ENCODE assay signal across 14 cellular contexts in the genomic region with DNA sequence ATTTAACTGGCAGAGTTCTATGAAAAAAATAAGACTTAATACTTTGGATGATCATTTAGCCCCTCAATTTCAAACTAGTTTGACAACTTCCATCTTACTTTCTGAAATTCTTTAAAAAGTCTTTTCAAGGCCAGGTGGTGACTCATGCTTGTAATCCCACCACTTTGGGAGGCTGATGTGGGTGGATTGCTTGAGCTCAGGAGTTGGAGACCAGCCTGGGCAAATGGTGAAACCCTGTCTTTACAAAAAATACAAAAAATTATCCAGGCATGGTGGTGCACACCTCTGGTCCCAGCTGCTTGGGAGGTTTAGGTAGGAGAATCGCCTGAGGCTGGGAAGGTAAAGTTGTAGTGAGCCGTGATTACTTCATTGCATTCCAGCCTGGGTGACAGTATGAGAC.
DNase-seq lines count a peak whose midpoint lies in the region; ATAC-seq and TF ChIP-seq lines count a peak whose summit lies in the region.
"Had no signal": no experiment of that assay in that cellular context is flagged by ENCODE, and none has a peak within 500 bp of the region (broad histone marks: within the 10 kb centered on the region; RNA-seq: fewer than 3 reads in every experiment).

No MANE protein-coding gene starts in this region.

- H3K36me3 ChIP-seq in mesendoderm (ENCODE audit: control insufficient read depth, insufficient read depth, low read length): no peaks in the 10 kb centered on the region
- no peaks in the 10 kb centered on the region; the same call in 1 of the 2 replicates for H3K36me3 ChIP-seq in BE2C
- H3K36me3 ChIP-seq: neutrophil had no signal

- H3K27me3 ChIP-seq in mesendoderm (ENCODE audit: insufficient read depth, low read length, poor library complexity) (no peaks in the 10 kb centered on the region), BE2C (no peaks in the 10 kb centered on the region)
- H3K27me3 ChIP-seq: neutrophil had no signal

- H3K23ac ChIP-seq in mesendoderm (ENCODE audit: low read length): no peak overlapping the region

- H4K8ac ChIP-seq in mesendoderm (ENCODE audit: low read depth, low read length): no peak overlapping the region

- no peak overlapping the region for H2BK15ac ChIP-seq in mesendoderm (replicated peaks; ENCODE audit: low read depth)

- no peaks in the 10 kb centered on the region for H3K9me3 ChIP-seq in BE2C
- H3K9me3 ChIP-seq: neutrophil had no signal

- H4K5ac ChIP-seq in mesendoderm (ENCODE audit: low read length): no peak overlapping the region

- no peak overlapping the region for H2BK5ac ChIP-seq in mesendoderm (ENCODE audit: low read length)

- H3K79me2 ChIP-seq in mesendoderm (ENCODE audit: control insufficient read depth, insufficient read depth, low read length): no peaks in the 10 kb centered on the region

- ATAC-seq in GM19452 (IDR thresholded peaks at IDR 0.05; ENCODE audit: unreplicated experiment): no peak
- ATAC-seq: left lobe of liver had no signal

- H3K27ac ChIP-seq in mesendoderm (ENCODE audit: low read depth, low read length): no peak overlapping the region
- H3K27ac ChIP-seq: neutrophil had no signal

- DNase-seq in EL (peak; percentile 44), NCI-H226 (peak; percentile 8), cardiac fibroblast (ENCODE audit: low read depth in 2 of 2) (peak; percentile 22 to 24), mesendoderm (peak; percentile 12), posterior vena cava (ENCODE audit: low spot score) (no peak), mesenteric fat pad (ENCODE audit: low spot score) (no peak), BE2C (no peak)
- DNase-seq: CD4-positive, alpha-beta memory T cell; DMS53; NCI-H510A treated with DMSO at 0.1 percent for 48 hours; SHP77 treated with DMSO at 0.1 percent for 48 hours had no signal

- no peak overlapping the region for H3K56ac ChIP-seq in mesendoderm (ENCODE audit: low read length)

- no peaks in the 10 kb centered on the region for H3K79me1 ChIP-seq in mesendoderm (ENCODE audit: low read length)

- no peak overlapping the region for H3K18ac ChIP-seq in mesendoderm (ENCODE audit: low read length)

- intact Hi-C loops in posterior vena cava (cut with DNase I): no loop called here

- H3K4me3 ChIP-seq in cardiac fibroblast (replicated peaks in 1 of 2; ENCODE audit: low read depth in 2 of 2, low read length in 2 of 2) (no peak overlapping the region), mesendoderm (ENCODE audit: low read length) (no peak overlapping the region), BE2C (ENCODE audit: low read depth, low read length) (no peak overlapping the region)

- TF ChIP-seq CTCF in cardiac fibroblast (IDR thresholded peaks at IDR 0.05; ENCODE audit: low read depth, low read length) (no peak), BE2C (IDR thresholded peaks at IDR 0.05; ENCODE audit: low read depth, low read length) (no peak)

- no CpG with 5 or more reads among the region's 2 CpGs for WGBS in mesendoderm (ENCODE audit: extremely low coverage, insufficient coverage, low lambda C conversion rate)

- no peaks in the 10 kb centered on the region for H3K4me1 ChIP-seq in mesendoderm (ENCODE audit: control insufficient read depth, low read depth, low read length)
- peaks cover 14% of the 10 kb centered on the region for H3K4me1 ChIP-seq in BE2C

- H3K9ac ChIP-seq in mesendoderm (ENCODE audit: low read length): no peak overlapping the region

- no peak overlapping the region for H2BK120ac ChIP-seq in mesendoderm (ENCODE audit: low read depth, low read length)

- no peak overlapping the region for H3K4me2 ChIP-seq in mesendoderm (ENCODE audit: low read length)

- H3K4ac ChIP-seq in mesendoderm (ENCODE audit: low read depth, low read length): no peak overlapping the region

- H2AK5ac ChIP-seq in mesendoderm (ENCODE audit: low read length): no peak overlapping the region

Comparison
In these comparisons a context has a peak if more than half of its experiments do, and no peak if none do; other contexts are left out.
1. DNase-seq: peak in EL (single experiment), NCI-H226 (single experiment), cardiac fibroblast (2 of 2) and mesendoderm (single experiment); none in posterior vena cava (single experiment), mesenteric fat pad (single experiment) and BE2C (single experiment).